Comparison of ENCODE assay signal across 1 cellular context in genomic region chr2:197891897-197892442, GRCh38.
TF ChIP-seq lines count a peak whose summit lies in the region.

No MANE protein-coding gene starts in this region.

TF ChIP-seq in WTC11, 78 proteins besides CTCF, POLR2A, EP300 and RAD21 (continued from another document):
- TF ChIP-seq PRDM15 (CRISPR knock-in tag; IDR thresholded peaks at IDR 0.05) = no peak
- TF ChIP-seq E2F5 (CRISPR knock-in tag; IDR thresholded peaks at IDR 0.05) = no peak
- TF ChIP-seq TP53 (CRISPR knock-in tag; IDR thresholded peaks at IDR 0.05) = no peak
